23 cellular contexts compared by ENCODE assay signal in genomic region chr12:106982229-106982628, GRCh38.
"Had no signal": no experiment of that assay in that cellular context is flagged by ENCODE, and none has a peak within 500 bp of the region (broad histone marks: within the 10 kb centered on the region; RNA-seq: fewer than 3 reads in every experiment).

No MANE protein-coding gene starts in this region.

- H3K9ac ChIP-seq: SK-N-SH had no signal

- H3K27ac Mint-ChIP-seq: activated B cell treated with CpG ODN at 0.5 μM for 24 hours; activated CD4-positive, alpha-beta memory T cell treated with anti-CD3 and anti-CD28 coated beads, Interleukin-2, amount 10 ng/mL, durations not matched to agents 7 days and 5 days; activated naive CD4-positive, alpha-beta T cell treated with anti-CD3 and anti-CD28 coated beads, Interleukin-2, amount 50 U/mL, for 24 hours; activated T-cell treated with anti-CD3 and anti-CD28 coated beads, Interleukin-2, amount 50 U/mL, for 72 hours; memory B cell; stimulated activated memory B cell treated with anti-CD40 and anti-IgM and Interleukin-4, amounts not matched to agents 10 μg/mL and 1 μg/mL and 100 μg/mL, for 72 hours; T-cell had no signal

- DNase-seq: activated B cell treated with CpG ODN at 0.5 μM for 24 hours; activated CD4-positive, alpha-beta memory T cell treated with anti-CD3 and anti-CD28 coated beads, Interleukin-2, amount 10 ng/mL, durations not matched to agents 7 days and 5 days; activated CD4-positive, alpha-beta T cell treated with anti-CD3 and anti-CD28 coated beads for 4 hours; activated CD8-positive, alpha-beta memory T cell treated with anti-CD3 and anti-CD28 coated beads, Interleukin-2, amount 50 U/mL, for 4 hours; activated gamma-delta T cell; activated T-cell treated with anti-CD3 and anti-CD28 coated beads, Interleukin-2, amount 50 U/mL, for 72 hours; erythroblast; heart right ventricle; kidney glomerular epithelial cell; left ventricle myocardium superior; mucosa of descending colon; naive thymus-derived CD4-positive, alpha-beta T cell; pancreas; SK-N-SH; stimulated activated CD4-positive, alpha-beta T cell treated with anti-CD3 and anti-CD28 coated beads, Interleukin-4, amount 100 ng/mL, for 24 hours; T-cell; T-helper 9 cell; tibial artery had no signal

- H3K4me3 ChIP-seq: ascending aorta, heart right ventricle, mucosa of descending colon, pancreas, tibial artery had no signal

- H3K4me3 Mint-ChIP-seq: activated B cell treated with CpG ODN at 0.5 μM for 24 hours; activated CD4-positive, alpha-beta memory T cell treated with anti-CD3 and anti-CD28 coated beads, Interleukin-2, amount 10 ng/mL, durations not matched to agents 7 days and 5 days; activated naive CD4-positive, alpha-beta T cell treated with anti-CD3 and anti-CD28 coated beads, Interleukin-2, amount 50 U/mL, for 24 hours; activated T-cell treated with anti-CD3 and anti-CD28 coated beads, Interleukin-2, amount 50 U/mL, for 72 hours; memory B cell; naive thymus-derived CD4-positive, alpha-beta T cell; stimulated activated memory B cell treated with anti-CD40 and anti-IgM and Interleukin-4, amounts not matched to agents 10 μg/mL and 1 μg/mL and 100 μg/mL, for 72 hours; T-cell had no signal

- H3K27ac ChIP-seq: ascending aorta, heart right ventricle, pancreas, tibial artery had no signal

- H3K36me3 ChIP-seq: ascending aorta had no signal

- H3K27me3 ChIP-seq: ascending aorta, heart right ventricle, pancreas, tibial artery had no signal

- H3K4me2 ChIP-seq: SK-N-SH had no signal

- H3K9me3 Mint-ChIP-seq: activated CD4-positive, alpha-beta memory T cell treated with anti-CD3 and anti-CD28 coated beads, Interleukin-2, amount 10 ng/mL, durations not matched to agents 7 days and 5 days had no signal

- ATAC-seq: activated T-cell treated with anti-CD3 and anti-CD28 coated beads, Interleukin-2, amount 50 U/mL, for 72 hours; left ventricle myocardium superior; mucosa of descending colon; naive thymus-derived CD4-positive, alpha-beta T cell; pancreas; sciatic nerve; stimulated activated memory B cell treated with anti-CD40 and anti-IgM and Interleukin-4, amounts not matched to agents 10 μg/mL and 1 μg/mL and 100 μg/mL, for 72 hours; T-cell had no signal

- H3K27me3 Mint-ChIP-seq: activated B cell treated with CpG ODN at 0.5 μM for 24 hours; activated CD4-positive, alpha-beta memory T cell treated with anti-CD3 and anti-CD28 coated beads, Interleukin-2, amount 10 ng/mL, durations not matched to agents 7 days and 5 days; activated naive CD4-positive, alpha-beta T cell treated with anti-CD3 and anti-CD28 coated beads, Interleukin-2, amount 50 U/mL, for 24 hours; memory B cell; naive thymus-derived CD4-positive, alpha-beta T cell; stimulated activated memory B cell treated with anti-CD40 and anti-IgM and Interleukin-4, amounts not matched to agents 10 μg/mL and 1 μg/mL and 100 μg/mL, for 72 hours; T-cell had no signal

- H3K9me3 ChIP-seq: ascending aorta, heart right ventricle, mucosa of descending colon, pancreas, SK-N-SH, tibial artery had no signal
